ENCODE assay signal across 8 cellular contexts in the genomic region with DNA sequence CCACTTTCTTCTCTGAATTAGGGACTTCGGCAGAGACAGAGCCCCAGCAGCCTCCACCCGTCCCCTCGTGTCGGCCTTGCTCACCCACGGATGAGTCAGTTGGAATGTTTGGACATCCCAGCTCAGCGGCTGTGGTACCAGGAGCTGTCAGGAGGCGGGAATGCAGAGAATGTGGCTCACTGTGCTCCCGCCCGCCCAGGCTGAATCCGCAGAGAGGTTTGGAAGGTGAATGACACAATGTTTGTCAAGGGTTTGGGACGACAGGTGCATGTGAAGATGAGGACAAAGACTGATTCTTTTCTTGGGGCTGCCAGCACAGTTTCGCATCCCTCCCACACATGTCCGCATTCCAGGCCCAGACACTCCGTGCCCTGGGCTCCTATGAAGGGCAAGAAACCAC. TPM values are rescaled to one million over a fixed set of nuclear protein-coding genes. Genes with fewer than 3 reads are reported as not detected.
DNase-seq lines count a peak whose midpoint lies in the region; ATAC-seq and TF ChIP-seq lines count a peak whose summit lies in the region.

No MANE protein-coding gene starts in this region.

- DNase-seq in AG20443 (ENCODE audit: low spot score) = peak; percentile 92
- DNase-seq in M059J (ENCODE audit: low read depth) = peak; percentile 96
- DNase-seq in epithelial cell of prostate (ENCODE audit: low read depth, low spot score) = no peak
- DNase-seq in omental fat pad (ENCODE audit: low spot score) = peak; percentile 41
- no peak for DNase-seq in RPMI8226
- DNase-seq in colonic mucosa = no peak
- no peak for DNase-seq in activated naive CD4-positive, alpha-beta T cell treated with anti-CD3 and anti-CD28 coated beads, Interleukin-2, amount 10 ng/mL, durations not matched to agents 7 days and 5 days

- H3K4me3 ChIP-seq in colonic mucosa = no peak overlapping the region

- H3K9me3 ChIP-seq in colonic mucosa = no peaks in the 10 kb centered on the region

- peaks cover 38% of the 10 kb centered on the region for H3K4me1 Mint-ChIP-seq in activated naive CD4-positive, alpha-beta T cell treated with anti-CD3 and anti-CD28 coated beads, Interleukin-2, amount 10 ng/mL, durations not matched to agents 7 days and 5 days

- peak overlapping the region; percentile 63 for H3K27ac ChIP-seq in epithelial cell of prostate
- H3K27ac ChIP-seq in colonic mucosa = no peak overlapping the region

- CTCF ChIA-PET in activated naive CD4-positive, alpha-beta T cell treated with anti-CD3 and anti-CD28 coated beads, Interleukin-2, amount 10 ng/mL, durations not matched to agents 7 days and 5 days (lab: Charles Lee) = no interaction called here

- peaks cover 12% of the 10 kb centered on the region for H3K27me3 Mint-ChIP-seq in activated naive CD4-positive, alpha-beta T cell treated with anti-CD3 and anti-CD28 coated beads, Interleukin-2, amount 10 ng/mL, durations not matched to agents 7 days and 5 days

- no peaks in the 10 kb centered on the region for H3K9me3 Mint-ChIP-seq in activated naive CD4-positive, alpha-beta T cell treated with anti-CD3 and anti-CD28 coated beads, Interleukin-2, amount 10 ng/mL, durations not matched to agents 7 days and 5 days

- no peaks in the 10 kb centered on the region for H3K4me1 ChIP-seq in colonic mucosa

- no peak for TF ChIP-seq CTCF in omental fat pad (IDR thresholded peaks at IDR 0.05)
- TF ChIP-seq CTCF in colonic mucosa (IDR thresholded peaks at IDR 0.05) = no peak

- ATAC-seq in omental fat pad (ENCODE audit: low FRiP score) = peak; percentile 81
- no peak for ATAC-seq in GM18868 (IDR thresholded peaks at IDR 0.05; ENCODE audit: unreplicated experiment)

- no peak overlapping the region for H3K9ac ChIP-seq in colonic mucosa (ENCODE audit: low read depth in 2 of 2, low read length in 2 of 2)

- intact Hi-C loops in colonic mucosa (cut with DNase I) = no loop called here

- no peaks in the 10 kb centered on the region for H3K36me3 Mint-ChIP-seq in activated naive CD4-positive, alpha-beta T cell treated with anti-CD3 and anti-CD28 coated beads, Interleukin-2, amount 10 ng/mL, durations not matched to agents 7 days and 5 days

- H3K27me3 ChIP-seq in colonic mucosa = no peaks in the 10 kb centered on the region

- no peak overlapping the region for H3K27ac Mint-ChIP-seq in activated naive CD4-positive, alpha-beta T cell treated with anti-CD3 and anti-CD28 coated beads, Interleukin-2, amount 10 ng/mL, durations not matched to agents 7 days and 5 days

- no peak overlapping the region for H3K4me3 Mint-ChIP-seq in activated naive CD4-positive, alpha-beta T cell treated with anti-CD3 and anti-CD28 coated beads, Interleukin-2, amount 10 ng/mL, durations not matched to agents 7 days and 5 days

- H3K36me3 ChIP-seq in colonic mucosa = no peaks in the 10 kb centered on the region

RNA-seq across cellular contexts. Expression of gene LIF, which starts 39.6 kb away (rescaled TPM):
- total RNA-seq in M059J (2014; rRNA removed; shearing (Covaris generic)) = 7.5 and 9.9 TPM in 2 replicates
- total RNA-seq in omental fat pad = 10 to 100 TPM in 2 of 4 donors, 1 to 10 TPM in 2; 1.3 to 74.7 (median 24.4) TPM
- 10 to 100 TPM in 1 of 2 donors, 1 to 10 TPM in 1; 9.5 to 12.5 TPM for total RNA-seq in colonic mucosa

RNA-seq across cellular contexts. Expression of gene OSM, which starts 59.7 kb away (rescaled TPM):
- total RNA-seq in M059J (2014; rRNA removed; shearing (Covaris generic)) = not detected in 2 replicates
- total RNA-seq in omental fat pad = 10 to 100 TPM in 1 of 4 donors, 1 to 10 TPM in 3; 7.1 to 17.8 (median 8.6) TPM
- under 1 TPM; 0.21 to 0.44 TPM for total RNA-seq in colonic mucosa

Comparison
In these comparisons a context has a peak if more than half of its experiments do, and no peak if none do; other contexts are left out.
1. DNase-seq: peak in AG20443 (single experiment), M059J (single experiment) and omental fat pad (single experiment); none in epithelial cell of prostate (single experiment), RPMI8226 (single experiment), colonic mucosa (single experiment) and activated naive CD4-positive, alpha-beta T cell treated with anti-CD3 and anti-CD28 coated beads, Interleukin-2, amount 10 ng/mL, durations not matched to agents 7 days and 5 days (single experiment).